ENCODE assay signal across 7 cellular contexts in the genomic region with DNA sequence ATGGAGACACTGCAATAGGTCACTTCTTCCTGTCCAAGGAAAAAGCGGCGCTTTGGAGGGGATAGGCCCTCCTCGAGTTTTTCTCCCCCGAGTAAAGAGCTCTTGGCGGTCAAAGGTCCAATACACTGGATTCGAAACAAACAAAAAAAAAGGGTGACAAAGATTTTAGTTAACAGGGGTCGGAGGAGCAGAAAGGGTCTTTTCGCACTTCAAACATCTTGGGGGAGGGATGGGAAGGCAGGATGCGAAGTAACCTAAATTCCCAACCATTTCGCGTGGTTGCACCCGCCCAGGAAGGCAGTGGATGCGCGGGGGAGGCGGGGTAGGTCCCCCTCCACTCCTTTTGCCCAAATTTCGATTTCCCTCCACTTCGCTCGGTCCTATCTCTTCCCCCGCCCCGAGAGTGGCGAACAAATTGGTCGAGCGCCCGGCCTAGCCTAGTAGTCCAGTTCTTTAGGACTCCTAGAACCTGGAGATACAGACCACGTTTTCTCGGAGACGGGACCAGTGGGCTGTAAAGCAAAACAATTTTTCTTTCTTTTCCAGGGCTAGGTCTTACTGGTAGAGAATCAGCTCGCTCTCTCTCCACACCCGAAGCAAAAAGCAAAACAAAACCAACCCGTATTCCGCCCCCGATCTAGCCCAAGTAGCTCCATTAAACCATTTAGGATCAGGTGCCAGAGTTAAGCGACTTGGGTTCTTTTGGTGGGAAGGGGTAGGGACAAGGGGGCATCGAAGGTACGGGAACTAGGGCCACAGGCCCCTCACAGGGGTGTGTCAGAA. TPM values are rescaled to one million over a fixed set of nuclear protein-coding genes. Genes with fewer than 3 reads are reported as not detected.
DNase-seq lines count a peak whose midpoint lies in the region; ATAC-seq and TF ChIP-seq lines count a peak whose summit lies in the region.

No MANE protein-coding gene starts in this region.

- no peak for TF ChIP-seq EP300 in tibial nerve (IDR thresholded peaks at IDR 0.05)

- TF ChIP-seq CTCF in GM12864 (IDR thresholded peaks at IDR 0.05; ENCODE audit: low read depth, low read length, missing control alignments) (no peak), tibial nerve (IDR thresholded peaks at IDR 0.05) (no peak)

- no peaks in the 10 kb centered on the region; the same call in 1 of the 2 replicates for H4K20me1 ChIP-seq in Karpas-422 (ENCODE audit: insufficient read depth, low read depth, low read length)

- H3K27ac ChIP-seq in Karpas-422 (ENCODE audit: low read length) = no peak overlapping the region
- H3K27ac ChIP-seq in esophagus (ENCODE audit: low read depth in 2 of 2, low read length in 1 of 2) = peak overlapping the region; percentile 87 to 96
- peak overlapping the region; percentile 73 for H3K27ac ChIP-seq in muscle layer of colon (ENCODE audit: low read depth, low read length)
- H3K27ac ChIP-seq in tibial nerve = peak overlapping the region; percentile 95 to 100 (median 98)

- ATAC-seq in HG03025 (IDR thresholded peaks at IDR 0.05; ENCODE audit: low FRiP score, unreplicated experiment) = no peak

- TF ChIP-seq POLR2A in tibial nerve (IDR thresholded peaks at IDR 0.05) = peak in 1 of 2 donors; percentile 8

- H3K4me2 ChIP-seq in Karpas-422 (ENCODE audit: low read depth, low read length, poor library complexity, severe bottlenecking) = peak overlapping the region; percentile 71

- peak overlapping the region; percentile 78 for H3K4me3 ChIP-seq in GM12864 (ENCODE audit: low read depth, low read length)
- peak overlapping the region; percentile 77 for H3K4me3 ChIP-seq in Karpas-422 (ENCODE audit: low read length)
- H3K4me3 ChIP-seq in esophagus (ENCODE audit: low read depth in 1 of 2, low read length in 2 of 2) = peak overlapping the region; percentile 40 to 81
- peak overlapping the region; percentile 63 to 64 for H3K4me3 ChIP-seq in muscle layer of colon (ENCODE audit: low read depth in 1 of 2, low read length in 2 of 2)
- H3K4me3 ChIP-seq in tibial nerve = peak overlapping the region; percentile 50 to 82 (median 60)

- no peaks in the 10 kb centered on the region for H3K36me3 ChIP-seq in Karpas-422 (ENCODE audit: insufficient read depth, low read length)
- H3K36me3 ChIP-seq in esophagus (ENCODE audit: control insufficient read depth in 2 of 2, insufficient read depth in 2 of 2, low read length in 1 of 2) = no peaks in the 10 kb centered on the region
- no peaks in the 10 kb centered on the region for H3K36me3 ChIP-seq in muscle layer of colon (ENCODE audit: insufficient read depth, low read length)
- no peaks in the 10 kb centered on the region for H3K36me3 ChIP-seq in tibial nerve

- H3K9me3 ChIP-seq in Karpas-422 (ENCODE audit: low read length) (no peaks in the 10 kb centered on the region), esophagus (ENCODE audit: control insufficient read depth in 2 of 2, insufficient read depth in 1 of 2, low read depth in 1 of 2, low read length in 1 of 2) (no peaks in the 10 kb centered on the region), muscle layer of colon (ENCODE audit: low read length) (no peaks in the 10 kb centered on the region), tibial nerve (no peaks in the 10 kb centered on the region)

- no peaks in the 10 kb centered on the region for H3K9me2 ChIP-seq in Karpas-422 (replicated peaks; ENCODE audit: insufficient read depth, low read length)

- WGBS in esophagus, 2 donors = 3 to 26% methylated on average over 34 to 35 of the region's 35 CpGs
- WGBS in tibial nerve, 2 donors = 0 to 34% methylated on average over 34 to 35 of the region's 35 CpGs

- H2AFZ ChIP-seq in Karpas-422 (ENCODE audit: low read length) = no peak overlapping the region

- no peak for DNase-seq in GM12864 (ENCODE audit: low read depth)
- DNase-seq in Karpas-422 = no peak
- peak; percentile 1 for DNase-seq in activated CD4-positive, alpha-beta T cell treated with anti-CD3 and anti-CD28 coated beads, Interleukin-2, amount 50 U/mL, for 1 hour
- peak; percentile 29 to 59 for DNase-seq in tibial nerve (ENCODE audit: low spot score in 2 of 2)

- H3K27me3 ChIP-seq in Karpas-422 (ENCODE audit: low read length) = no peaks in the 10 kb centered on the region
- no peaks in the 10 kb centered on the region for H3K27me3 ChIP-seq in esophagus (ENCODE audit: control insufficient read depth in 1 of 2, insufficient read depth in 2 of 2, low read length in 2 of 2)
- H3K27me3 ChIP-seq in muscle layer of colon (ENCODE audit: control insufficient read depth in 1 of 2, insufficient read depth in 2 of 2, low read length in 2 of 2) = peaks cover 4 to 11% of the 10 kb centered on the region in 2 donors
- no peaks in the 10 kb centered on the region for H3K27me3 ChIP-seq in tibial nerve

- H3K79me2 ChIP-seq in Karpas-422 (ENCODE audit: low read length) = peaks cover 33% of the 10 kb centered on the region

- H3K4me1 ChIP-seq in Karpas-422 (ENCODE audit: low read length) (peaks cover 14% of the 10 kb centered on the region), esophagus (ENCODE audit: control insufficient read depth in 2 of 2, insufficient read depth in 2 of 2, low read length in 1 of 2) (no peaks in the 10 kb centered on the region), muscle layer of colon (ENCODE audit: insufficient read depth, low read length) (no peaks in the 10 kb centered on the region), tibial nerve (peaks cover 0 to 8% (median 0%) of the 10 kb centered on the region in 4 donors)

- peak overlapping the region; percentile 67 for H3K9ac ChIP-seq in Karpas-422 (ENCODE audit: low read length)
- H3K9ac ChIP-seq in muscle layer of colon (ENCODE audit: low read length) = peak overlapping the region; percentile 81

RNA-seq across cellular contexts. Expression of a gene that starts 2.0 kb away (rescaled TPM):
- total RNA-seq in Karpas-422 (2014; rRNA removed; shearing (Covaris generic); ENCODE audit: low replicate concordance) = 75.7 and 98.4 TPM in 2 replicates
- 10 to 100 TPM; 13.5 to 14.8 TPM for polyA plus RNA-seq in esophagus
- total RNA-seq in tibial nerve = 10 to 100 TPM; 71.4 to 93.0 (median 80.7) TPM

Comparison
In these comparisons a context has a peak if more than half of its experiments do, and no peak if none do; other contexts are left out.
1. DNase-seq: peak in activated CD4-positive, alpha-beta T cell treated with anti-CD3 and anti-CD28 coated beads, Interleukin-2, amount 50 U/mL, for 1 hour (single experiment) and tibial nerve (2 of 2); none in GM12864 (single experiment) and Karpas-422 (single experiment).
2. Peak in every context shown above with its lines, with median percentiles within 50 percentile points of each other: H3K4me3 ChIP-seq.